ENCODE assay signal across 15 cellular contexts in the genomic region with DNA sequence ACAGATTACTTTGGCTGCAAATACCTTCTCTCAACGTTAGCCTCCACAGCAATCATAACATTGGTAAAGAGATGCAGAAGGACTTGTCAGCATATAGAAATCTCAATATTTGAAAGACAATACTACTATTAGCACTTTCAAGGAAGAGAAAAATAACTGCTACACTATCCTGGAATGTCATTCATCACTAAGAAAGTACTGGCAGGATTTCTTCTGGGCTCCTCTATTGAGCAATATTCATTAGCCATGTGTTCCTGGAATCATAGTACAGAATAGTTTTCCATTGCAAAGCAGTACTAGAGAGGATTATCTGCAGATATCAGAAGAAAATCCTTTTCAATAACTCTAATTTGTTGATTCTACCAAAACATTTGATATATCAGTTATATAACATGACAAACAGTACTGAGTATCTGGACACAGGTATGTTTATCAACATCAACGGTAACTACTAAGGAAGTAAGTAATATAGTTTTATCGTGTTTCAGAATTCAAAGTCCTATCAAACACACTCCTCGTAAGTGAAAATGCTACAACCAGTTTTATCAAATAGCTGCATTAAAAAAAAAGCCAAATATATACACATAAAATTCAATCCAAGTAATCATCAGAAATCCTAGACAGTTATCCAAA. TPM values are rescaled to one million over a fixed set of nuclear protein-coding genes. Genes with fewer than 3 reads are reported as not detected.
A peak's percentile ranks its signal among the peaks of the same experiment; 100 is the strongest.
DNase-seq lines count a peak whose midpoint lies in the region; ATAC-seq, FAIRE-seq and TF ChIP-seq lines count a peak whose summit lies in the region.
"Had no signal": no experiment of that assay in that cellular context is flagged by ENCODE, and none has a peak within 500 bp of the region (broad histone marks: within the 10 kb centered on the region; RNA-seq: fewer than 3 reads in every experiment).

No MANE protein-coding gene starts in this region.

- H3K36me3 ChIP-seq in gastroesophageal sphincter (peaks cover 0 to 24% of the 10 kb centered on the region in 2 donors), osteoblast (ENCODE audit: insufficient read depth, low read length) (peaks cover 38% of the 10 kb centered on the region)

- no peak for TF ChIP-seq POLR2A in gastroesophageal sphincter (IDR thresholded peaks at IDR 0.05)

- TF ChIP-seq CTCF in D721Med (IDR thresholded peaks at IDR 0.05; ENCODE audit: insufficient read depth, missing control alignments), result no peak
- no peak for TF ChIP-seq CTCF in WTC11 (IDR thresholded peaks at IDR 0.05)
- TF ChIP-seq CTCF in gastroesophageal sphincter (IDR thresholded peaks at IDR 0.05), result no peak
- no peak for TF ChIP-seq CTCF in osteoblast (IDR thresholded peaks at IDR 0.05; ENCODE audit: extremely low read depth, low read depth, low read length)

- H3K9me3 Mint-ChIP-seq in WTC11, result no peaks in the 10 kb centered on the region
- H3K9me3 Mint-ChIP-seq: activated B cell treated with CpG ODN at 0.5 μM for 24 hours; CD8-positive, alpha-beta T cell had no signal

- H3K36me3 Mint-ChIP-seq in WTC11, result peaks cover 21% of the 10 kb centered on the region

- H3K9me3 ChIP-seq in gastroesophageal sphincter (no peaks in the 10 kb centered on the region), osteoblast (ENCODE audit: low read depth, low read length) (no peaks in the 10 kb centered on the region)
- H3K9me3 ChIP-seq: MG63, vagina had no signal

- peak overlapping the region; percentile 33 for H3K4me3 Mint-ChIP-seq in WTC11
- H3K4me3 Mint-ChIP-seq: activated B cell treated with CpG ODN at 0.5 μM for 24 hours; CD8-positive, alpha-beta T cell had no signal

- H3K4me3 ChIP-seq in gastroesophageal sphincter (no peak overlapping the region), osteoblast (ENCODE audit: insufficient read depth, low read length) (no peak overlapping the region)
- H3K4me3 ChIP-seq: MG63, vagina had no signal

- FAIRE-seq in D721Med (lab: Jason Lieb, UNC), result peak; percentile 78
- FAIRE-seq: GM19239 had no signal

- peak overlapping the region; percentile 85 for H3K27ac Mint-ChIP-seq in WTC11
- H3K27ac Mint-ChIP-seq: activated B cell treated with CpG ODN at 0.5 μM for 24 hours; CD8-positive, alpha-beta T cell had no signal

- peaks cover 89% of the 10 kb centered on the region for H3K79me2 ChIP-seq in osteoblast (ENCODE audit: insufficient read depth, low read length)

- ATAC-seq in WTC11, result 0 out of 2 replicates have a peak, but pooled peaks have one; percentile 32
- ATAC-seq in gastroesophageal sphincter, result peak; percentile 76
- ATAC-seq in HG03196 (IDR thresholded peaks at IDR 0.05; ENCODE audit: unreplicated experiment), result no peak
- ATAC-seq: CD8-positive, alpha-beta T cell had no signal

- no peak overlapping the region for H2AFZ ChIP-seq in osteoblast (ENCODE audit: low read length)

- H3K4me1 ChIP-seq in gastroesophageal sphincter (peaks cover 9 to 55% (median 11%) of the 10 kb centered on the region in 3 donors), osteoblast (ENCODE audit: insufficient read depth, low read length) (peaks cover 30% of the 10 kb centered on the region)

- peaks cover 54% of the 10 kb centered on the region for H4K20me1 ChIP-seq in osteoblast (ENCODE audit: insufficient read depth, low read length)

- no peak overlapping the region for H3K4me2 ChIP-seq in osteoblast (ENCODE audit: insufficient read depth, low read length)

- DNase-seq in D721Med (ENCODE audit: insufficient read length, low spot score), result no peak
- DNase-seq in WTC11 (ENCODE audit: low spot score), result no peak
- peak; percentile 38 for DNase-seq in osteoblast (ENCODE audit: insufficient read length, low spot score, missing footprints)
- no peak for DNase-seq in DMS153 (lab: John Stamatoyannopoulos, UW)
- DNase-seq in NCI-H1436 (lab: John Stamatoyannopoulos, UW), result no peak
- no peak for DNase-seq in NCI-H1930 (lab: John Stamatoyannopoulos, UW)
- DNase-seq: activated B cell treated with CpG ODN at 0.5 μM for 24 hours; activated T-cell treated with anti-CD3 and anti-CD28 coated beads, Interleukin-2, amount 50 U/mL, for 48 hours; CD8-positive, alpha-beta T cell; glutamatergic neuron; MG63 had no signal

- CTCF ChIA-PET in WTC11 (lab: Charles Lee), result interaction anchor here (1.6 to 1.7 kb wide), 2 partner anchors 139 to 276 kb away, joined by 4 to 5 read pairs; no protein-coding TSS in a partner anchor

- WGBS in gastroesophageal sphincter (ENCODE audit: low coverage in 1 of 2), 2 donors, result 53 to 85% methylated on average over 4 of the region's 4 CpGs

- TF ChIP-seq EP300 in gastroesophageal sphincter (IDR thresholded peaks at IDR 0.05), result no peak

- H3K4me1 Mint-ChIP-seq in WTC11, result peaks cover 66% of the 10 kb centered on the region

- H3K27ac ChIP-seq in gastroesophageal sphincter, result no peak overlapping the region
- H3K27ac ChIP-seq in osteoblast (ENCODE audit: low read depth, low read length), result no peak overlapping the region
- H3K27ac ChIP-seq: vagina had no signal

- no peaks in the 10 kb centered on the region for H3K27me3 ChIP-seq in gastroesophageal sphincter
- H3K27me3 ChIP-seq in osteoblast (ENCODE audit: insufficient read depth, low read length), result no peaks in the 10 kb centered on the region
- H3K27me3 ChIP-seq: MG63, vagina had no signal

- no peaks in the 10 kb centered on the region for H3K27me3 Mint-ChIP-seq in WTC11 (ENCODE audit: low read depth)
- H3K27me3 Mint-ChIP-seq: activated B cell treated with CpG ODN at 0.5 μM for 24 hours had no signal

- POLR2A ChIA-PET in WTC11 (lab: Charles Lee), result no interaction called here

TF ChIP-seq in WTC11, 78 proteins besides CTCF, POLR2A, EP300 and RAD21 (continues in another document):
- no peak for TF ChIP-seq ETV6 (CRISPR knock-in tag; IDR thresholded peaks at IDR 0.05)
- no peak for TF ChIP-seq NFATC4 (CRISPR knock-in tag; IDR thresholded peaks at IDR 0.05)
- TF ChIP-seq JAZF1 (CRISPR knock-in tag; IDR thresholded peaks at IDR 0.05), result no peak
- TF ChIP-seq HMGXB4 (CRISPR knock-in tag; IDR thresholded peaks at IDR 0.05), result no peak
- no peak for TF ChIP-seq TEAD4 (CRISPR knock-in tag; IDR thresholded peaks at IDR 0.05)
- TF ChIP-seq, protein P1, sequence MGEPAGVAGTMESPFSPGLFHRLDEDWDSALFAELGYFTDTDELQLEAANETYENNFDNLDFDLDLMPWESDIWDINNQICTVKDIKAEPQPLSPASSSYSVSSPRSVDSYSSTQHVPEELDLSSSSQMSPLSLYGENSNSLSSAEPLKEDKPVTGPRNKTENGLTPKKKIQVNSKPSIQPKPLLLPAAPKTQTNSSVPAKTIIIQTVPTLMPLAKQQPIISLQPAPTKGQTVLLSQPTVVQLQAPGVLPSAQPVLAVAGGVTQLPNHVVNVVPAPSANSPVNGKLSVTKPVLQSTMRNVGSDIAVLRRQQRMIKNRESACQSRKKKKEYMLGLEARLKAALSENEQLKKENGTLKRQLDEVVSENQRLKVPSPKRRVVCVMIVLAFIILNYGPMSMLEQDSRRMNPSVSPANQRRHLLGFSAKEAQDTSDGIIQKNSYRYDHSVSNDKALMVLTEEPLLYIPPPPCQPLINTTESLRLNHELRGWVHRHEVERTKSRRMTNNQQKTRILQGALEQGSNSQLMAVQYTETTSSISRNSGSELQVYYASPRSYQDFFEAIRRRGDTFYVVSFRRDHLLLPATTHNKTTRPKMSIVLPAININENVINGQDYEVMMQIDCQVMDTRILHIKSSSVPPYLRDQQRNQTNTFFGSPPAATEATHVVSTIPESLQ (CRISPR knock-in tag; IDR thresholded peaks at IDR 0.05), result no peak
- no peak for TF ChIP-seq IRF2 (CRISPR knock-in tag; IDR thresholded peaks at IDR 0.05; ENCODE audit: borderline replicate concordance, low read depth)
- no peak for TF ChIP-seq FOXP4 (CRISPR knock-in tag; IDR thresholded peaks at IDR 0.05)
- no peak for TF ChIP-seq ZNF671 (CRISPR knock-in tag; IDR thresholded peaks at IDR 0.05)
- no peak for TF ChIP-seq ELF4 (CRISPR knock-in tag; IDR thresholded peaks at IDR 0.05; ENCODE audit: low read depth)
- no peak for TF ChIP-seq ZNF121 (CRISPR knock-in tag; IDR thresholded peaks at IDR 0.05)
- TF ChIP-seq ATF3 (CRISPR knock-in tag; conservative IDR thresholded peaks at IDR 0.05), result no peak
- no peak for TF ChIP-seq SP1 (CRISPR knock-in tag; conservative IDR thresholded peaks at IDR 0.05)

RNA-seq across cellular contexts. Expression of gene INTS6, which starts 27.3 kb away (rescaled TPM):
- total RNA-seq in WTC11 (2021), result 27.2 to 40.4 TPM (median 35.7 TPM) in 3 replicates
- total RNA-seq in gastroesophageal sphincter, result 10 to 100 TPM; 22.4 to 35.0 (median 29.8) TPM
- total RNA-seq in osteoblast, result 40.5 and 47.4 TPM in 2 replicates
